34 cellular contexts compared by ENCODE assay signal in genomic region chr3:30972449-30972848, GRCh38.
"Had no signal": no experiment of that assay in that cellular context is flagged by ENCODE, and none has a peak within 500 bp of the region (broad histone marks: within the 10 kb centered on the region; RNA-seq: fewer than 3 reads in every experiment).

No MANE protein-coding gene starts in this region.

- H3K27me3 ChIP-seq: MG63 had no signal

- H3K4me3 ChIP-seq: MG63 had no signal

- H3K9me3 ChIP-seq: MG63 had no signal

- H3K36me3 ChIP-seq: MG63 had no signal

- DNase-seq: Karpas-422, Kasumi-1, MG63, MM.1S, MV-4-11, NCI-H1048, NCI-H1092, NCI-H1092 treated with DMSO at 0.1 percent for 48 hours, NCI-H1105, NCI-H1105 treated with DMSO at 0.1 percent for 48 hours, NCI-H1417, NCI-H1417 treated with DMSO at 0.1 percent for 48 hours, NCI-H1436, NCI-H1436 treated with DMSO at 0.1 percent for 48 hours, NCI-H146, NCI-H1694, NCI-H1694 treated with DMSO at 0.1 percent for 48 hours, NCI-H187, NCI-H187 treated with DMSO at 0.1 percent for 48 hours, NCI-H1930, NCI-H2029, NCI-H2029 treated with DMSO at 0.1 percent for 48 hours, NCI-H2081, NCI-H2081 treated with DMSO at 0.1 percent for 48 hours, NCI-H2107, NCI-H2171, NCI-H2171 treated with DMSO at 0.1 percent for 48 hours, NCI-H2227 treated with DMSO at 0.1 percent for 48 hours, NCI-H226, NCI-H345, NCI-H446, NCI-H446 treated with DMSO at 0.1 percent for 48 hours, NCI-H510A, NCI-H510A treated with DMSO at 0.1 percent for 48 hours had no signal
